Comparison of ENCODE assay signal across 12 cellular contexts in genomic region chr17:57636985-57637667, GRCh38.
A peak's percentile ranks its signal among the peaks of the same experiment; 100 is the strongest.
DNase-seq lines count a peak whose midpoint lies in the region; ATAC-seq, FAIRE-seq and TF ChIP-seq lines count a peak whose summit lies in the region.
"Had no signal": no experiment of that assay in that cellular context is flagged by ENCODE, and none has a peak within 500 bp of the region (broad histone marks: within the 10 kb centered on the region; RNA-seq: fewer than 3 reads in every experiment).

No MANE protein-coding gene starts in this region.

- no peaks in the 10 kb centered on the region for H3K9me2 ChIP-seq in MM.1S (replicated peaks; ENCODE audit: insufficient read depth, low read length)

- no peaks in the 10 kb centered on the region for H3K27me3 Mint-ChIP-seq in activated T-helper 17 cell treated with anti-CD3 and anti-CD28 coated beads, Interleukin-2, amount 50 U/mL, for 72 hours
- peaks cover 7% of the 10 kb centered on the region for H3K27me3 Mint-ChIP-seq in neural progenitor cell (ENCODE audit: insufficient read depth, low read depth)
- no peaks in the 10 kb centered on the region for H3K27me3 Mint-ChIP-seq in activated naive CD8-positive, alpha-beta T cell treated with anti-CD3 and anti-CD28 coated beads for 36 hours

- H4K20me1 ChIP-seq in MM.1S (ENCODE audit: insufficient read depth, low read length) (no peaks in the 10 kb centered on the region), neural progenitor cell (ENCODE audit: low read depth) (no peaks in the 10 kb centered on the region)

- FAIRE-seq in GM12891 (lab: Jason Lieb, UNC), result peak; percentile 65

- H3K36me3 ChIP-seq in MM.1S (replicated peaks; ENCODE audit: insufficient read depth, low read length), result no peaks in the 10 kb centered on the region
- H3K36me3 ChIP-seq in neural progenitor cell, result no peaks in the 10 kb centered on the region
- H3K36me3 ChIP-seq in body of pancreas (replicated peaks in 1 of 2; ENCODE audit: insufficient read depth in 1 of 2, low read depth in 2 of 2), result no peaks in the 10 kb centered on the region
- H3K36me3 ChIP-seq: neutrophil had no signal

- peak overlapping the region; percentile 25 for H3K4me3 Mint-ChIP-seq in activated T-helper 17 cell treated with anti-CD3 and anti-CD28 coated beads, Interleukin-2, amount 50 U/mL, for 72 hours
- no peak overlapping the region for H3K4me3 Mint-ChIP-seq in neural progenitor cell
- H3K4me3 Mint-ChIP-seq in activated naive CD8-positive, alpha-beta T cell treated with anti-CD3 and anti-CD28 coated beads for 36 hours, result no peak overlapping the region

- no peaks in the 10 kb centered on the region for H3K27me3 ChIP-seq in MM.1S (replicated peaks; ENCODE audit: insufficient read depth, low read length)
- no peaks in the 10 kb centered on the region for H3K27me3 ChIP-seq in neural progenitor cell
- H3K27me3 ChIP-seq in body of pancreas, result no peaks in the 10 kb centered on the region
- H3K27me3 ChIP-seq: neutrophil had no signal

- H3K27ac ChIP-seq in MM.1S (ENCODE audit: low read length) (peak overlapping the region; percentile 73), neural progenitor cell (no peak overlapping the region), body of pancreas (no peak overlapping the region)
- H3K27ac ChIP-seq: neutrophil had no signal

- H3K36me3 Mint-ChIP-seq in activated T-helper 17 cell treated with anti-CD3 and anti-CD28 coated beads, Interleukin-2, amount 50 U/mL, for 72 hours (ENCODE audit: low read depth), result peaks cover 20% of the 10 kb centered on the region
- peaks cover 64% of the 10 kb centered on the region for H3K36me3 Mint-ChIP-seq in neural progenitor cell
- H3K36me3 Mint-ChIP-seq in activated naive CD8-positive, alpha-beta T cell treated with anti-CD3 and anti-CD28 coated beads for 36 hours, result peaks cover 24% of the 10 kb centered on the region

- H3K9ac ChIP-seq in MM.1S (ENCODE audit: low read length) (peak overlapping the region; percentile 42; the same call in 1 of the 2 replicates), neural progenitor cell (no peak overlapping the region)

- H3K4me1 ChIP-seq in MM.1S (ENCODE audit: low read length), result peaks cover 18% of the 10 kb centered on the region; the same call in 1 of the 2 replicates
- peaks cover 5% of the 10 kb centered on the region for H3K4me1 ChIP-seq in neural progenitor cell
- H3K4me1 ChIP-seq in body of pancreas, result no peaks in the 10 kb centered on the region

- ATAC-seq in activated T-helper 17 cell treated with anti-CD3 and anti-CD28 coated beads, Interleukin-2, amount 50 U/mL, for 72 hours (replicated peaks), result peak; percentile 38
- ATAC-seq in body of pancreas (no peak), GM18909 (IDR thresholded peaks at IDR 0.05; ENCODE audit: poor library complexity, unreplicated experiment) (no peak)

- peak overlapping the region; percentile 69 for H3K27ac Mint-ChIP-seq in activated T-helper 17 cell treated with anti-CD3 and anti-CD28 coated beads, Interleukin-2, amount 50 U/mL, for 72 hours
- peak overlapping the region; percentile 52 for H3K27ac Mint-ChIP-seq in neural progenitor cell
- no peak overlapping the region for H3K27ac Mint-ChIP-seq in activated naive CD8-positive, alpha-beta T cell treated with anti-CD3 and anti-CD28 coated beads for 36 hours

- peak overlapping the region; percentile 26 for H3K4me3 ChIP-seq in MM.1S (ENCODE audit: low read length)
- H3K4me3 ChIP-seq in neural progenitor cell, result no peak overlapping the region
- no peak overlapping the region for H3K4me3 ChIP-seq in body of pancreas

- H3K79me2 ChIP-seq in MM.1S (ENCODE audit: low read length) (no peaks in the 10 kb centered on the region), neural progenitor cell (ENCODE audit: low read depth) (no peaks in the 10 kb centered on the region)

- H3F3A ChIP-seq in MM.1S (ENCODE audit: insufficient read depth, low read length) (peaks cover 12% of the 10 kb centered on the region), neural progenitor cell (ENCODE audit: low read depth) (no peaks in the 10 kb centered on the region)

- WGBS in body of pancreas, 2 donors, result 82 to 88% methylated on average over 19 to 20 of the region's 20 CpGs

- H3K9me3 Mint-ChIP-seq in activated T-helper 17 cell treated with anti-CD3 and anti-CD28 coated beads, Interleukin-2, amount 50 U/mL, for 72 hours, result no peaks in the 10 kb centered on the region
- H3K9me3 Mint-ChIP-seq in neural progenitor cell, result peaks cover 2% of the 10 kb centered on the region
- H3K9me3 Mint-ChIP-seq in activated naive CD8-positive, alpha-beta T cell treated with anti-CD3 and anti-CD28 coated beads for 36 hours, result no peaks in the 10 kb centered on the region

- TF ChIP-seq POLR2A in GM12891 (IDR thresholded peaks at IDR 0.05; ENCODE audit: low read depth, low read length), result no peak; the same call in 1 of the 2 replicates
- TF ChIP-seq POLR2A in body of pancreas (IDR thresholded peaks at IDR 0.05), result no peak

- peak overlapping the region; percentile 60 for H3K4me2 ChIP-seq in MM.1S (ENCODE audit: low read depth, low read length)
- no peak overlapping the region for H3K4me2 ChIP-seq in neural progenitor cell

- DNase-seq in GM12891 (ENCODE audit: insufficient read length, low spot score) (no peak), MM.1S (peak; percentile 45), neural progenitor cell (ENCODE audit: low spot score) (no peak), body of pancreas (no peak)
- DNase-seq in stimulated activated CD4-positive, alpha-beta T cell treated with anti-CD3 and anti-CD28 coated beads, Interleukin-2, amount 100 ng/mL, for 24 hours, result no peak
- DNase-seq in activated naive CD8-positive, alpha-beta T cell treated with anti-CD3 and anti-CD28 coated beads for 36 hours, result no peak
- DNase-seq: activated T-cell treated with anti-CD3 and anti-CD28 coated beads, Interleukin-2, amount 50 U/mL, for 48 hours; DMS53; NCI-H2107 had no signal

- TF ChIP-seq CTCF in MM.1S (IDR thresholded peaks at IDR 0.05; ENCODE audit: low read length) (no peak), neural progenitor cell (IDR thresholded peaks at IDR 0.05) (no peak), body of pancreas (IDR thresholded peaks at IDR 0.05) (no peak)

- intact Hi-C loops in body of pancreas (cut with DNase I), result no loop called here

- H3K9me3 ChIP-seq in MM.1S (replicated peaks; ENCODE audit: insufficient read depth, low read length) (no peaks in the 10 kb centered on the region), neural progenitor cell (ENCODE audit: low read depth) (no peaks in the 10 kb centered on the region), body of pancreas (no peaks in the 10 kb centered on the region)
- H3K9me3 ChIP-seq: neutrophil had no signal

- no peaks in the 10 kb centered on the region for H3K4me1 Mint-ChIP-seq in activated T-helper 17 cell treated with anti-CD3 and anti-CD28 coated beads, Interleukin-2, amount 50 U/mL, for 72 hours
- H3K4me1 Mint-ChIP-seq in neural progenitor cell, result peaks cover 17% of the 10 kb centered on the region
- no peaks in the 10 kb centered on the region for H3K4me1 Mint-ChIP-seq in activated naive CD8-positive, alpha-beta T cell treated with anti-CD3 and anti-CD28 coated beads for 36 hours

- no peak overlapping the region for H2AFZ ChIP-seq in MM.1S (ENCODE audit: low read length)
- H2AFZ ChIP-seq in neural progenitor cell (replicated peaks), result no peak overlapping the region

TF ChIP-seq in GM12891, 5 proteins besides CTCF, POLR2A, EP300 and RAD21:
- TF ChIP-seq TAF1 (IDR thresholded peaks at IDR 0.05; ENCODE audit: low read depth, low read length) (no peak), SPI1 (IDR thresholded peaks at IDR 0.05; ENCODE audit: low read depth, low read length) (peak; percentile 67)
